18 cellular contexts compared by ENCODE assay signal in genomic region chr15:42091753-42092665, GRCh38. TPM values are rescaled to one million over a fixed set of nuclear protein-coding genes. Genes with fewer than 3 reads are reported as not detected.
A peak's percentile ranks its signal among the peaks of the same experiment; 100 is the strongest.
DNase-seq lines count a peak whose midpoint lies in the region; ATAC-seq, FAIRE-seq and TF ChIP-seq lines count a peak whose summit lies in the region.
"Had no signal": no experiment of that assay in that cellular context is flagged by ENCODE, and none has a peak within 500 bp of the region (broad histone marks: within the 10 kb centered on the region; RNA-seq: fewer than 3 reads in every experiment).

No MANE protein-coding gene starts in this region.

- WGBS in transverse colon (ENCODE audit: low coverage in 1 of 2), 2 donors, result 68 to 76% methylated on average over 13 to 19 of the region's 19 CpGs

- in situ Hi-C loops in transverse colon (cut with MboI; ENCODE audit: low pct_ligation_motif_present in 1 of 4, low pct_unique_long_range_greater_than_20kb in 1 of 4, low sequenced_read_pairs in 3 of 4), result no loop called here

- peaks cover 5% of the 10 kb centered on the region for H3K27me3 Mint-ChIP-seq in activated T-cell treated with anti-CD3 and anti-CD28 coated beads, Interleukin-2, amount 50 U/mL, for 4 hours (ENCODE audit: low read depth)

- H3K9me3 ChIP-seq in transverse colon, result no peaks in the 10 kb centered on the region
- H3K9me3 ChIP-seq: pancreas, thyroid gland had no signal

- peaks cover 0 to 11% (median 0%) of the 10 kb centered on the region in 4 donors for H3K4me1 ChIP-seq in transverse colon

- TF ChIP-seq CTCF in bronchial epithelial cell (IDR thresholded peaks at IDR 0.05; ENCODE audit: insufficient read depth, low read length, severe bottlenecking) (no peak), transverse colon (IDR thresholded peaks at IDR 0.05) (no peak)

- H3K4me1 Mint-ChIP-seq in activated T-cell treated with anti-CD3 and anti-CD28 coated beads, Interleukin-2, amount 50 U/mL, for 4 hours (ENCODE audit: low read depth), result peaks cover 3% of the 10 kb centered on the region
- H3K4me1 Mint-ChIP-seq in stimulated activated effector memory CD8-positive, alpha-beta T cell treated with anti-CD3 and anti-CD28 coated beads, Interleukin-12 subunit alpha, Interleukin-12 subunit beta, amount 100 ng/mL, for 72 hours, result peaks cover 19% of the 10 kb centered on the region
- H3K4me1 Mint-ChIP-seq: activated CD4-positive, alpha-beta T cell treated with anti-CD3 and anti-CD28 coated beads, Interleukin-2, amount 10 ng/mL, durations not matched to agents 7 days and 5 days; T-cell had no signal

- H3K27ac Mint-ChIP-seq in stimulated activated effector memory CD8-positive, alpha-beta T cell treated with anti-CD3 and anti-CD28 coated beads, Interleukin-12 subunit alpha, Interleukin-12 subunit beta, amount 100 ng/mL, for 72 hours, result peak overlapping the region; percentile 8
- H3K27ac Mint-ChIP-seq: activated CD4-positive, alpha-beta T cell treated with anti-CD3 and anti-CD28 coated beads, Interleukin-2, amount 10 ng/mL, durations not matched to agents 7 days and 5 days; T-cell had no signal

- H3K4me3 Mint-ChIP-seq in activated T-cell treated with anti-CD3 and anti-CD28 coated beads, Interleukin-2, amount 50 U/mL, for 4 hours, result no peak overlapping the region
- H3K4me3 Mint-ChIP-seq in stimulated activated effector memory CD8-positive, alpha-beta T cell treated with anti-CD3 and anti-CD28 coated beads, Interleukin-12 subunit alpha, Interleukin-12 subunit beta, amount 100 ng/mL, for 72 hours, result no peak overlapping the region
- H3K4me3 Mint-ChIP-seq: activated CD4-positive, alpha-beta T cell treated with anti-CD3 and anti-CD28 coated beads, Interleukin-2, amount 10 ng/mL, durations not matched to agents 7 days and 5 days; T-cell had no signal

- H3K36me3 ChIP-seq in bronchial epithelial cell (ENCODE audit: control insufficient read depth, insufficient read depth, low read length) (no peaks in the 10 kb centered on the region), transverse colon (no peaks in the 10 kb centered on the region)
- H3K36me3 ChIP-seq: pancreas, thyroid gland had no signal

- H3K9me3 Mint-ChIP-seq in activated T-cell treated with anti-CD3 and anti-CD28 coated beads, Interleukin-2, amount 50 U/mL, for 4 hours, result no peaks in the 10 kb centered on the region
- no peaks in the 10 kb centered on the region for H3K9me3 Mint-ChIP-seq in stimulated activated effector memory CD8-positive, alpha-beta T cell treated with anti-CD3 and anti-CD28 coated beads, Interleukin-12 subunit alpha, Interleukin-12 subunit beta, amount 100 ng/mL, for 72 hours
- H3K9me3 Mint-ChIP-seq: activated CD4-positive, alpha-beta T cell treated with anti-CD3 and anti-CD28 coated beads, Interleukin-2, amount 10 ng/mL, durations not matched to agents 7 days and 5 days; T-cell had no signal

- H3K36me3 Mint-ChIP-seq in activated T-cell treated with anti-CD3 and anti-CD28 coated beads, Interleukin-2, amount 50 U/mL, for 4 hours (ENCODE audit: insufficient read depth), result no peaks in the 10 kb centered on the region
- H3K36me3 Mint-ChIP-seq in stimulated activated effector memory CD8-positive, alpha-beta T cell treated with anti-CD3 and anti-CD28 coated beads, Interleukin-12 subunit alpha, Interleukin-12 subunit beta, amount 100 ng/mL, for 72 hours, result no peaks in the 10 kb centered on the region
- H3K36me3 Mint-ChIP-seq: T-cell had no signal

- no peak for TF ChIP-seq POLR2A in transverse colon (IDR thresholded peaks at IDR 0.05)

- H3K27me3 ChIP-seq in bronchial epithelial cell (ENCODE audit: control insufficient read depth, insufficient read depth, low read length) (no peaks in the 10 kb centered on the region), transverse colon (no peaks in the 10 kb centered on the region)
- H3K27me3 ChIP-seq: pancreas, thyroid gland had no signal

- H3K4me3 ChIP-seq in bronchial epithelial cell (ENCODE audit: low read depth, low read length) (no peak overlapping the region), transverse colon (no peak overlapping the region)
- H3K4me3 ChIP-seq: pancreas, thyroid gland had no signal

- H3K27ac ChIP-seq in transverse colon, result no peak overlapping the region
- H3K27ac ChIP-seq: pancreas, thyroid gland had no signal

- intact Hi-C loops in transverse colon (cut with DNase I; ENCODE audit: low total_unique reads), result no loop called here

- TF ChIP-seq EP300 in transverse colon (IDR thresholded peaks at IDR 0.05; ENCODE audit: low read depth), result no peak

- peak; percentile 62 to 63 for ATAC-seq in activated T-cell treated with anti-CD3 and anti-CD28 coated beads, Interleukin-2, amount 50 U/mL, for 4 hours
- peak; percentile 67 for ATAC-seq in stimulated activated effector memory CD8-positive, alpha-beta T cell treated with anti-CD3 and anti-CD28 coated beads, Interleukin-12 subunit alpha, Interleukin-12 subunit beta, amount 100 ng/mL, for 72 hours
- ATAC-seq in GM21360 (IDR thresholded peaks at IDR 0.05; ENCODE audit: unreplicated experiment), result no peak
- ATAC-seq: T-cell had no signal

- FAIRE-seq in bronchial epithelial cell (lab: Jason Lieb, UNC), result no peak
- FAIRE-seq: pancreas had no signal

- no peak for DNase-seq in activated T-cell treated with anti-CD3 and anti-CD28 coated beads, Interleukin-2, amount 50 U/mL, for 4 hours
- no peak for DNase-seq in activated T-cell treated with anti-CD3 and anti-CD28 coated beads, Interleukin-2, amount 50 U/mL, for 1 hour
- DNase-seq in NCI-H1048 (lab: John Stamatoyannopoulos, UW), result peak; percentile 80
- peak; percentile 89 for DNase-seq in bronchial epithelial cell (ENCODE audit: low read depth)
- DNase-seq in stimulated activated effector memory CD8-positive, alpha-beta T cell treated with anti-CD3 and anti-CD28 coated beads, Interleukin-12 subunit alpha, Interleukin-12 subunit beta, amount 100 ng/mL, for 72 hours (ENCODE audit: low spot score in 2 of 2), result peak in 1 of 2 donors; percentile 39
- DNase-seq in NCI-H187 treated with DMSO at 0.1 percent for 48 hours (lab: John Stamatoyannopoulos, UW), result no peak
- no peak for DNase-seq in transverse colon
- DNase-seq: aorta; dermis blood vessel endothelial cell; OCI-M1; pancreas; stimulated activated CD4-positive, alpha-beta T cell treated with anti-CD3 and anti-CD28 coated beads, Interleukin-12 subunit alpha, Interleukin-12 subunit beta, amount 100 ng/mL, for 4 hours; T-cell had no signal

RNA-seq across cellular contexts. Expression of gene PLA2G4D, which starts 2.4 kb away (rescaled TPM):
- not detected for total RNA-seq in activated T-cell treated with anti-CD3 and anti-CD28 coated beads, Interleukin-2, amount 50 U/mL, for 4 hours
- under 0.01 TPM in 2 replicates for total RNA-seq in bronchial epithelial cell
- under 1 TPM in 1 of 4 donors, not detected in 3; 0.16 TPM for total RNA-seq in transverse colon
- total RNA-seq: activated CD4-positive, alpha-beta T cell treated with anti-CD3 and anti-CD28 coated beads, Interleukin-2, amount 10 ng/mL, durations not matched to agents 7 days and 5 days; aorta; LHCN-M2; mesenteric fat pad; T-cell; thyroid gland had no signal

Comparison
In these comparisons a context has a peak if more than half of its experiments do, and no peak if none do; other contexts are left out.
1. DNase-seq: peak in NCI-H1048 (single experiment) and bronchial epithelial cell (single experiment); none in activated T-cell treated with anti-CD3 and anti-CD28 coated beads, Interleukin-2, amount 50 U/mL, for 4 hours (single experiment), activated T-cell treated with anti-CD3 and anti-CD28 coated beads, Interleukin-2, amount 50 U/mL, for 1 hour (single experiment), NCI-H187 treated with DMSO at 0.1 percent for 48 hours (single experiment) and transverse colon (single experiment).